Comparison of ENCODE assay signal across 1 cellular context in genomic region chr6:24774696-24775519, GRCh38.
A peak's percentile ranks its signal among the peaks of the same experiment; 100 is the strongest.
TF ChIP-seq lines count a peak whose summit lies in the region.

TSS of gene GMNN (plus strand) at chr6:24774937. CDS start at chr6:24777247, 2,310 bp downstream.

TF ChIP-seq in K562, 482 proteins besides CTCF, POLR2A, EP300 and RAD21 (continued from another document and continues in another):
- no peak for TF ChIP-seq ZNF518B (CRISPR knock-in tag; IDR thresholded peaks at IDR 0.05)
- no peak for TF ChIP-seq ESRRB (CRISPR knock-in tag; IDR thresholded peaks at IDR 0.05; ENCODE audit: borderline replicate concordance)
- no peak for TF ChIP-seq HMG20B (CRISPR knock-in tag; IDR thresholded peaks at IDR 0.05)
- TF ChIP-seq ZNF511 (CRISPR knock-in tag; IDR thresholded peaks at IDR 0.05), result peak; percentile 85; the same call in 1 of the 2 replicates
- TF ChIP-seq TRIM25 (IDR thresholded peaks at IDR 0.05; ENCODE audit: borderline replicate concordance), result peak; percentile 54; the same call in 1 of the 2 replicates
- TF ChIP-seq MXI1 (IDR thresholded peaks at IDR 0.05; ENCODE audit: low read depth, low read length), result no peak; the same call in 1 of the 2 replicates
- no peak for TF ChIP-seq TCF7 (IDR thresholded peaks at IDR 0.05; ENCODE audit: borderline replicate concordance)
- no peak; the same call in 1 of the 2 replicates for TF ChIP-seq TGIF2 (CRISPR knock-in tag; IDR thresholded peaks at IDR 0.05)
- TF ChIP-seq ERF (CRISPR knock-in tag; IDR thresholded peaks at IDR 0.05), result peak; percentile 80; the same call in 1 of the 2 replicates
- TF ChIP-seq ATF7 (IDR thresholded peaks at IDR 0.05), result peak; percentile 81
- TF ChIP-seq SMARCB1 (IDR thresholded peaks at IDR 0.05; ENCODE audit: insufficient read length, low read depth), result no peak
- TF ChIP-seq JUND (IDR thresholded peaks at IDR 0.05; ENCODE audit: borderline replicate concordance, low read depth, low read length), result no peak
- 0 out of 3 replicates have a peak, but pooled peaks have one; percentile 32 for TF ChIP-seq JUND (tag; IDR thresholded peaks at IDR 0.05; ENCODE audit: borderline replicate concordance, low read depth, low read length)
- TF ChIP-seq ZNF764 (CRISPR knock-in tag; IDR thresholded peaks at IDR 0.05; ENCODE audit: low read depth), result no peak
- 0 out of 2 replicates have a peak, but pooled peaks have one; percentile 70 for TF ChIP-seq ZNF76 (CRISPR knock-in tag; IDR thresholded peaks at IDR 0.05; ENCODE audit: borderline replicate concordance)
- TF ChIP-seq NELFE (IDR thresholded peaks at IDR 0.05; ENCODE audit: insufficient read depth, insufficient read length), result no peak
- no peak for TF ChIP-seq STAT5B (CRISPR knock-in tag; IDR thresholded peaks at IDR 0.05)
- TF ChIP-seq ILK (tag; IDR thresholded peaks at IDR 0.05; ENCODE audit: borderline replicate concordance, low read depth), result no peak
- no peak for TF ChIP-seq ZBTB5 (IDR thresholded peaks at IDR 0.05)
- no peak for TF ChIP-seq ZC3H11A (IDR thresholded peaks at IDR 0.05; ENCODE audit: low read depth, low read length)
- TF ChIP-seq HMBOX1 (IDR thresholded peaks at IDR 0.05), result no peak; the same call in 1 of the 2 replicates
- no peak for TF ChIP-seq HNRNPUL1 (IDR thresholded peaks at IDR 0.05; ENCODE audit: low read length)
- no peak for TF ChIP-seq ARID2 (IDR thresholded peaks at IDR 0.05)
- peak; percentile 16; the same call in 1 of the 2 replicates for TF ChIP-seq ATF3 (IDR thresholded peaks at IDR 0.05)
- peak; percentile 54 for TF ChIP-seq ATF3 (CRISPR knock-in tag; conservative IDR thresholded peaks at IDR 0.05)
- no peak for TF ChIP-seq KLF10 (CRISPR knock-in tag; IDR thresholded peaks at IDR 0.05)
- 0 out of 2 replicates have a peak, but pooled peaks have one; percentile 26 for TF ChIP-seq ZNF263 (CRISPR knock-in tag; IDR thresholded peaks at IDR 0.05; ENCODE audit: borderline replicate concordance)
- no peak for TF ChIP-seq HEY1 (CRISPR knock-in tag; IDR thresholded peaks at IDR 0.05; ENCODE audit: borderline replicate concordance)
- peak; percentile 87; the same call in 1 of the 2 replicates for TF ChIP-seq OTX1 (CRISPR knock-in tag; IDR thresholded peaks at IDR 0.05)
- TF ChIP-seq AFF4 (CRISPR knock-in tag; IDR thresholded peaks at IDR 0.05), result peak; percentile 55; the same call in 1 of the 2 replicates
- no peak; the same call in 1 of the 2 replicates for TF ChIP-seq ATF4 (CRISPR knock-in tag; IDR thresholded peaks at IDR 0.05)
- no peak for TF ChIP-seq HINFP (tag; conservative IDR thresholded peaks at IDR 0.05; ENCODE audit: low read depth)
- no peak for TF ChIP-seq WHSC1 (IDR thresholded peaks at IDR 0.05; ENCODE audit: low read length)
- TF ChIP-seq NRF1 (conservative IDR thresholded peaks at IDR 0.05 in 1 of 2, IDR thresholded peaks at IDR 0.05 in 1 of 2), result peak; percentile 96
- TF ChIP-seq ZEB2 (IDR thresholded peaks at IDR 0.05), result no peak
- TF ChIP-seq CC2D1A (IDR thresholded peaks at IDR 0.05), result peak; percentile 63
- no peak for TF ChIP-seq U2AF2 (optimal IDR thresholded peaks at IDR 0.05; ENCODE audit: low read depth, low read length)
- no peak for TF ChIP-seq ZNF134 (CRISPR knock-in tag; conservative IDR thresholded peaks at IDR 0.05)
- peak; percentile 86 for TF ChIP-seq CBFA2T2 (conservative IDR thresholded peaks at IDR 0.05)
- TF ChIP-seq ZBTB7A (IDR thresholded peaks at IDR 0.05; ENCODE audit: borderline replicate concordance, control insufficient read depth, low read depth, low read length), result peak; percentile 99
- no peak; the same call in 1 of the 2 replicates for TF ChIP-seq BRD4 (IDR thresholded peaks at IDR 0.05)
- TF ChIP-seq SAFB2 (IDR thresholded peaks at IDR 0.05; ENCODE audit: borderline replicate concordance, low read depth, low read length, severe bottlenecking), result no peak
- TF ChIP-seq TCFL5 (CRISPR knock-in tag; conservative IDR thresholded peaks at IDR 0.05), result no peak
- TF ChIP-seq ZSCAN29 (IDR thresholded peaks at IDR 0.05), result no peak
- 0 out of 2 replicates have a peak, but pooled peaks have one; percentile 92 for TF ChIP-seq RBM14 (IDR thresholded peaks at IDR 0.05; ENCODE audit: borderline replicate concordance, insufficient read depth, low read depth, low read length)
- no peak for TF ChIP-seq SREBF2 (CRISPR knock-in tag; IDR thresholded peaks at IDR 0.05)
- no peak for TF ChIP-seq BCL6 (CRISPR knock-in tag; IDR thresholded peaks at IDR 0.05)
- no peak for TF ChIP-seq RBM34 (IDR thresholded peaks at IDR 0.05; ENCODE audit: borderline replicate concordance, insufficient read depth, low read length)
- TF ChIP-seq PKNOX1 (IDR thresholded peaks at IDR 0.05), result peak; percentile 57
- TF ChIP-seq NCOA2 (IDR thresholded peaks at IDR 0.05; ENCODE audit: partially characterized antibody in 2 of 2), result no peak
- no peak for TF ChIP-seq ZC3H4 (CRISPR knock-in tag; IDR thresholded peaks at IDR 0.05; ENCODE audit: borderline replicate concordance)
- TF ChIP-seq RNF2 (IDR thresholded peaks at IDR 0.05), result peak; percentile 67
- peak; percentile 80; the same call in 1 of the 2 replicates for TF ChIP-seq LARP7 (IDR thresholded peaks at IDR 0.05)
